8 cellular contexts compared by ENCODE assay signal in the genomic region with DNA sequence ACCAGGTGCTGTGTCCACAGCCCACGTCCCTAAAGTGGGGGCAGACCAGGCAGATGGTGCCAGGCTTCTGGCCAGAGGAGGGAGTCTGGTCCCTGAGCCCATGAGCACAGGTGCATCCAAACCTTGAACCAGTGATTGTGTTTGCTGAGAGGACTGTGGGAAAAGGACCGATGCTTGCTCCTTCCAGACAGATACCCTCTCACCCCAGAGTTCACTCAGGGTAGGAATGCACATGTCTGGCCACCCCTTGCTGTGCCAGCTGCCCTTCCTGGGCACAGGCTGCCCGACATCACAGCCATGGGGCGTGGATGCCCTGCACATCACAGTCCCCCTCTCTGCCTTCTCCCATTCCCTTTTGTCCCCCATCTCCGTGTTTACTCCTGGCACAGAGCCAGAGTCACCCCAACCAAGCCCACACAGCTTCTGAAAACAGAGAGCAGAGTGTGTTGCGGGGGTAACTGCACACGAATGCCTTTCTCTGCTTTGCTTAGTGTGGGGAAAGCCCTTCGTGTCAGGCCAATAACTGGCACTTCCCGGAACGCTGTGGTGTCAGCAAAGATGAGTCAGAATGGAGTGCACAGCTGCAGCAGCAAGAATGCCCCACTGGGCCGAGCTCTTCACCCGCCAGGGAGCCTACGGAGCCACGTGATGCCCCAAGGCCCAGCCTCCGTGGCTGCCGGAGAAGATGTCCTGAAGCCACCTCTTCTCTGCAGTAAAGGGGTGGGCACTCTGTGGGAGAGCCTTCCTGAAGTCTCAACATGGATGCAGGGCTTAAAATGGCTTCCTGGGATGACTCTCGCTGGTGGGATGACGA. TPM values are rescaled to one million over a fixed set of nuclear protein-coding genes. Genes with fewer than 3 reads are reported as not detected.
DNase-seq lines count a peak whose midpoint lies in the region; ATAC-seq and TF ChIP-seq lines count a peak whose summit lies in the region.

No MANE protein-coding gene starts in this region.

- H3K79me2 ChIP-seq in KMS-11 (ENCODE audit: insufficient read depth, low read depth) (peaks cover 83% of the 10 kb centered on the region), mesendoderm (ENCODE audit: control insufficient read depth, insufficient read depth, low read length) (peaks cover 87% of the 10 kb centered on the region)

- H3K9me3 ChIP-seq in body of pancreas, result no peaks in the 10 kb centered on the region

- no peaks in the 10 kb centered on the region for H4K20me1 ChIP-seq in KMS-11 (ENCODE audit: insufficient read depth)

- no peak for TF ChIP-seq POLR2A in body of pancreas (IDR thresholded peaks at IDR 0.05)

- no peak overlapping the region for H4K8ac ChIP-seq in mesendoderm (ENCODE audit: low read depth, low read length)

- H3K4me2 ChIP-seq in KMS-11 (peak overlapping the region; percentile 69), mesendoderm (ENCODE audit: low read length) (no peak overlapping the region)

- ATAC-seq in GM21528 (IDR thresholded peaks at IDR 0.05; ENCODE audit: low FRiP score, unreplicated experiment) (peak; percentile 88), body of pancreas (peak; percentile 72)

- no peak overlapping the region for H2BK120ac ChIP-seq in mesendoderm (ENCODE audit: low read depth, low read length)

- no peak overlapping the region for H3K23ac ChIP-seq in mesendoderm (ENCODE audit: low read length)

- H4K5ac ChIP-seq in mesendoderm (ENCODE audit: low read length), result no peak overlapping the region

- no peak overlapping the region for H2BK5ac ChIP-seq in mesendoderm (ENCODE audit: low read length)

- peak overlapping the region; percentile 95 for H3K27ac ChIP-seq in KMS-11
- H3K27ac ChIP-seq in body of pancreas, result peak overlapping the region in 3 of 4 donors; percentile 50 to 56 (median 56)
- H3K27ac ChIP-seq in mesendoderm (ENCODE audit: low read depth, low read length), result no peak overlapping the region

- H3K4me1 ChIP-seq in KMS-11 (ENCODE audit: low read depth, poor library complexity, severe bottlenecking) (peaks cover 54% of the 10 kb centered on the region), body of pancreas (peaks cover 30% of the 10 kb centered on the region), mesendoderm (ENCODE audit: control insufficient read depth, low read depth, low read length) (peaks cover 3% of the 10 kb centered on the region)

- H3K56ac ChIP-seq in mesendoderm (ENCODE audit: low read length), result no peak overlapping the region

- peaks cover 61% of the 10 kb centered on the region for H3K79me1 ChIP-seq in mesendoderm (ENCODE audit: low read length)

- H3K9ac ChIP-seq in KMS-11 (peak overlapping the region; percentile 78), mesendoderm (ENCODE audit: low read length) (no peak overlapping the region)

- H3K18ac ChIP-seq in mesendoderm (ENCODE audit: low read length), result no peak overlapping the region

- TF ChIP-seq CTCF in KMS-11 (conservative IDR thresholded peaks at IDR 0.05; ENCODE audit: low read depth, low read length) (no peak; the same call in 1 of the 2 replicates), body of pancreas (IDR thresholded peaks at IDR 0.05) (peak in 3 of 7 experiments; percentile 24 to 42 (median 29))

- peak overlapping the region; percentile 45; the same call in 1 of the 2 replicates for H2AFZ ChIP-seq in KMS-11 (ENCODE audit: low read depth)

- no peak overlapping the region for H2BK15ac ChIP-seq in mesendoderm (replicated peaks; ENCODE audit: low read depth)

- H3K4me3 ChIP-seq in KMS-11 (IDR thresholded peaks at IDR 0.05; ENCODE audit: insufficient read depth, low read depth, low read length) (no peak overlapping the region), body of pancreas (no peak overlapping the region), mesendoderm (ENCODE audit: low read length) (no peak overlapping the region)

- no peak overlapping the region for H3K4ac ChIP-seq in mesendoderm (ENCODE audit: low read depth, low read length)

- DNase-seq in EH (ENCODE audit: low read depth) (peak; percentile 99), T-helper 2 cell (peak; percentile 30 to 94 (median 61)), body of pancreas (peak; percentile 58 to 83 (median 70)), kidney glomerular epithelial cell (lab: John Stamatoyannopoulos, UW) (peak; percentile 98), mesendoderm (no peak)
- DNase-seq in stimulated activated CD4-positive, alpha-beta T cell treated with anti-CD3 and anti-CD28 coated beads, Interleukin-4, amount 100 ng/mL, for 1 hour, result peak; percentile 56

- H3K27me3 ChIP-seq in KMS-11 (ENCODE audit: insufficient read depth, low read depth), result no peaks in the 10 kb centered on the region
- no peaks in the 10 kb centered on the region for H3K27me3 ChIP-seq in body of pancreas
- no peaks in the 10 kb centered on the region for H3K27me3 ChIP-seq in mesendoderm (ENCODE audit: insufficient read depth, low read length, poor library complexity)

- intact Hi-C loops in body of pancreas (cut with DNase I), result no loop called here

- H3K36me3 ChIP-seq in KMS-11 (ENCODE audit: insufficient read depth) (no peaks in the 10 kb centered on the region), body of pancreas (replicated peaks in 1 of 2; ENCODE audit: insufficient read depth in 1 of 2, low read depth in 2 of 2) (no peaks in the 10 kb centered on the region), mesendoderm (ENCODE audit: control insufficient read depth, insufficient read depth, low read length) (peaks cover 10% of the 10 kb centered on the region)

- 45 to 53% methylated on average over 14 to 17 of the region's 18 CpGs for WGBS in body of pancreas, 2 donors
- no CpG with 5 or more reads among the region's 18 CpGs for WGBS in mesendoderm (ENCODE audit: extremely low coverage, insufficient coverage, low lambda C conversion rate)

- no peak overlapping the region for H2AK5ac ChIP-seq in mesendoderm (ENCODE audit: low read length)

RNA-seq across cellular contexts. Expression of a gene that starts 7.6 kb away (rescaled TPM):
- total RNA-seq in body of pancreas, result 10 to 100 TPM; 15.8 to 20.8 TPM
- 55.2 TPM for polyA plus RNA-seq in mesendoderm (2013, experiment 1 of 2)
- polyA plus RNA-seq in mesendoderm (2013, experiment 2 of 2), result 55.2 TPM

RNA-seq across cellular contexts. Expression of a gene that starts 57.5 kb away (rescaled TPM):
- total RNA-seq in body of pancreas, result 10 to 100 TPM; 45.9 to 57.7 TPM
- polyA plus RNA-seq in mesendoderm (2013, experiment 1 of 2), result 166 TPM
- 172 TPM for polyA plus RNA-seq in mesendoderm (2013, experiment 2 of 2)
